ENCODE assay signal across 17 cellular contexts in genomic region chr20:51026317-51026716, GRCh38. TPM values are rescaled to one million over a fixed set of nuclear protein-coding genes. Genes with fewer than 3 reads are reported as not detected.
DNase-seq lines count a peak whose midpoint lies in the region; ATAC-seq and TF ChIP-seq lines count a peak whose summit lies in the region.
"Had no signal": no experiment of that assay in that cellular context is flagged by ENCODE, and none has a peak within 500 bp of the region (broad histone marks: within the 10 kb centered on the region; RNA-seq: fewer than 3 reads in every experiment).

No MANE protein-coding gene starts in this region.

- H3K36me3 Mint-ChIP-seq in activated T-cell treated with anti-CD3 and anti-CD28 coated beads, Interleukin-2, amount 50 U/mL, for 4 hours (ENCODE audit: insufficient read depth), result no peaks in the 10 kb centered on the region
- H3K36me3 Mint-ChIP-seq: CD8-positive, alpha-beta T cell; IgD-negative memory B cell had no signal

- no peaks in the 10 kb centered on the region for H3K4me1 ChIP-seq in uterus

- no peak overlapping the region for H3K4me3 ChIP-seq in LNCaP clone FGC (ENCODE audit: low read depth, low read length)
- no peak overlapping the region for H3K4me3 ChIP-seq in uterus
- H3K4me3 ChIP-seq: BLaER1 treated with 17β-estradiol and CSF1 and Interleukin-3, amounts not matched to agents 10 nM and 100 nM; GM23338 had no signal

- DNase-seq in LNCaP clone FGC (ENCODE audit: low read depth) (peak; percentile 17), epidermal melanocyte (ENCODE audit: insufficient read length, low spot score) (peak; percentile 14), posterior vena cava (ENCODE audit: low spot score) (peak; percentile 25), uterus (no peak), hepatic stellate cell (ENCODE audit: low spot score) (no peak), ureter (ENCODE audit: low spot score) (no peak)
- no peak for DNase-seq in activated T-cell treated with anti-CD3 and anti-CD28 coated beads, Interleukin-2, amount 50 U/mL, for 4 hours
- DNase-seq: CD8-positive, alpha-beta T cell; DMS 273 treated with DMSO at 0.1 percent for 48 hours; DMS53; DND-41; HCEC 1CT had no signal

- H3K9me3 ChIP-seq in uterus, result no peaks in the 10 kb centered on the region
- H3K9me3 ChIP-seq: BLaER1 treated with 17β-estradiol and CSF1 and Interleukin-3, amounts not matched to agents 10 nM and 100 nM had no signal

- peaks cover 10% of the 10 kb centered on the region for H3K4me1 Mint-ChIP-seq in activated T-cell treated with anti-CD3 and anti-CD28 coated beads, Interleukin-2, amount 50 U/mL, for 4 hours (ENCODE audit: low read depth)

- H3K27me3 ChIP-seq in uterus, result no peaks in the 10 kb centered on the region

- peak overlapping the region; percentile 77 for H3K27ac ChIP-seq in uterus
- H3K27ac ChIP-seq: BLaER1 treated with 17β-estradiol and CSF1 and Interleukin-3, amounts not matched to agents 10 nM and 100 nM had no signal

- TF ChIP-seq CTCF in LNCaP clone FGC (IDR thresholded peaks at IDR 0.05; ENCODE audit: control insufficient read depth, extremely low read depth, insufficient read depth), result no peak
- no peak for TF ChIP-seq CTCF in uterus (IDR thresholded peaks at IDR 0.05)

- no peaks in the 10 kb centered on the region for H3K36me3 ChIP-seq in uterus
- H3K36me3 ChIP-seq: BLaER1 treated with 17β-estradiol and CSF1 and Interleukin-3, amounts not matched to agents 10 nM and 100 nM had no signal

- no peak for TF ChIP-seq POLR2A in uterus (IDR thresholded peaks at IDR 0.05)

- no peak overlapping the region for H3K4me3 Mint-ChIP-seq in activated T-cell treated with anti-CD3 and anti-CD28 coated beads, Interleukin-2, amount 50 U/mL, for 4 hours
- H3K4me3 Mint-ChIP-seq: B cell; CD8-positive, alpha-beta T cell; GM23338; IgD-negative memory B cell had no signal

- H3K27me3 Mint-ChIP-seq in activated T-cell treated with anti-CD3 and anti-CD28 coated beads, Interleukin-2, amount 50 U/mL, for 4 hours (ENCODE audit: low read depth), result peaks cover 80% of the 10 kb centered on the region

- intact Hi-C loops in posterior vena cava (cut with DNase I), result no loop called here
- intact Hi-C loops in uterus (cut with DNase I; ENCODE audit: low total_unique reads), result no loop called here

- H3K9me3 Mint-ChIP-seq in activated T-cell treated with anti-CD3 and anti-CD28 coated beads, Interleukin-2, amount 50 U/mL, for 4 hours, result no peaks in the 10 kb centered on the region
- H3K9me3 Mint-ChIP-seq: CD8-positive, alpha-beta T cell; IgD-negative memory B cell had no signal

- no peak for ATAC-seq in activated T-cell treated with anti-CD3 and anti-CD28 coated beads, Interleukin-2, amount 50 U/mL, for 4 hours
- ATAC-seq: CD8-positive, alpha-beta T cell; GM23338; HepG2 had no signal

RNA-seq across cellular contexts. Expression of gene KCNG1, which starts 3.4 kb away (rescaled TPM):
- total RNA-seq in posterior vena cava, result under 1 TPM in 1 of 2 donors, not detected in 1; 0.24 TPM
- total RNA-seq in uterus, result 100 to 1,000 TPM in 1 of 4 donors, 10 to 100 TPM in 2, under 1 TPM in 1; 0.88 to 109 (median 44.1) TPM
- 10 to 100 TPM in 1 of 3 donors, 1 to 10 TPM in 2; 6.7 to 10.2 (median 7.0) TPM for total RNA-seq in activated T-cell treated with anti-CD3 and anti-CD28 coated beads, Interleukin-2, amount 50 U/mL, for 4 hours
- total RNA-seq in ureter, result 22.4 TPM
- total RNA-seq: CD8-positive, alpha-beta T cell; HepG2 had no signal

Comparison
In these comparisons a context has a peak if more than half of its experiments do, and no peak if none do; other contexts are left out.
1. DNase-seq: peak in LNCaP clone FGC (single experiment), epidermal melanocyte (single experiment) and posterior vena cava (single experiment); none in uterus (0 of 2), hepatic stellate cell (single experiment), activated T-cell treated with anti-CD3 and anti-CD28 coated beads, Interleukin-2, amount 50 U/mL, for 4 hours (single experiment) and ureter (single experiment).